Comparison of ENCODE assay signal across 18 cellular contexts in the genomic region with DNA sequence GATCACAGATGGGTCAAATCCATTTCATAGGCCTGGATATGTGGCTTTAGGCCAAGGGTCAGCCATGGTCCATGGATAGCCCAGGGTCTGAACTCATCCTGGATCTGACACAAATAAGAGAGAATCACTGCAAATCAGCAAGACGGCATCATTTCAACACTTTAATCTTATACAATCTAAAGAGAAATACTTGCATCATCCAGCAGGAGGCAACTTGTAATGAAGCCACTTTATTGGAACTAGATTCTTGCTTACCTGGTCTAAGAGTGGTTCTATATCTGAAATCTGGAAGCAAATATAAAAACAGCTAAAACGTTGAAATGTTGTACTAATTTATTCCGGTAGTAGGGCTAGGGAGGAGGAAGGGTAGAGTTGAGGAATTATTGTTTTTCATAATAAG.
DNase-seq lines count a peak whose midpoint lies in the region; ATAC-seq and TF ChIP-seq lines count a peak whose summit lies in the region.
"Had no signal": no experiment of that assay in that cellular context is flagged by ENCODE, and none has a peak within 500 bp of the region (broad histone marks: within the 10 kb centered on the region; RNA-seq: fewer than 3 reads in every experiment).

No MANE protein-coding gene starts in this region.

- no peak overlapping the region for H2BK15ac ChIP-seq in H9 (ENCODE audit: low read depth, low read length)
- H2BK15ac ChIP-seq in mesendoderm (replicated peaks; ENCODE audit: low read depth), result no peak overlapping the region

- H3K79me1 ChIP-seq in H9 (ENCODE audit: insufficient read depth, low read depth, low read length, poor library complexity, severe bottlenecking) (no peaks in the 10 kb centered on the region), mesendoderm (ENCODE audit: low read length) (no peaks in the 10 kb centered on the region)

- DNase-seq in H9 (no peak), brain microvascular endothelial cell (no peak), mesendoderm (peak; percentile 6), dorsolateral prefrontal cortex (no peak)
- DNase-seq: ACHN; CD4-positive, CD25-positive, alpha-beta regulatory T cell; GDM1; HCEC 1CT; MV-4-11; NCI-H1436; NCI-H2029; Peyer's patch; Right ventricle myocardium superior had no signal

- H3K4me1 Mint-ChIP-seq in H9, result no peaks in the 10 kb centered on the region
- H3K4me1 Mint-ChIP-seq: CD4-positive, CD25-positive, alpha-beta regulatory T cell had no signal

- H4K91ac ChIP-seq in H9 (ENCODE audit: insufficient read length, low read depth, low read length), result no peak overlapping the region

- H2BK5ac ChIP-seq in H9 (ENCODE audit: insufficient read length, low read length) (no peak overlapping the region), mesendoderm (ENCODE audit: low read length) (no peak overlapping the region)

- H4K20me1 ChIP-seq in H9 (ENCODE audit: control insufficient read depth, insufficient read depth, insufficient read length), result no peaks in the 10 kb centered on the region

- no peak overlapping the region for H2BK120ac ChIP-seq in H9 (ENCODE audit: low read depth, low read length, poor library complexity, severe bottlenecking)
- H2BK120ac ChIP-seq in mesendoderm (ENCODE audit: low read depth, low read length), result no peak overlapping the region

- no peak for ATAC-seq in GM19023 (IDR thresholded peaks at IDR 0.05; ENCODE audit: unreplicated experiment)
- no peak for ATAC-seq in HG03097 (IDR thresholded peaks at IDR 0.05; ENCODE audit: low FRiP score, unreplicated experiment)
- ATAC-seq in GM18867 (IDR thresholded peaks at IDR 0.05; ENCODE audit: unreplicated experiment), result no peak

- H3K4me1 ChIP-seq in H9 (ENCODE audit: insufficient read depth, low read length) (no peaks in the 10 kb centered on the region), mesendoderm (ENCODE audit: control insufficient read depth, low read depth, low read length) (no peaks in the 10 kb centered on the region)
- H3K4me1 ChIP-seq: Peyer's patch had no signal

- H3K79me2 ChIP-seq in H9 (ENCODE audit: insufficient read depth, low read length) (no peaks in the 10 kb centered on the region), mesendoderm (ENCODE audit: control insufficient read depth, insufficient read depth, low read length) (no peaks in the 10 kb centered on the region)

- in situ Hi-C loops in brain microvascular endothelial cell (cut with HindIII; ENCODE audit: low pct_ligation_motif_present, low sequenced_read_pairs), result no loop called here

- H2AFZ ChIP-seq in H9 (ENCODE audit: low read length), result no peak overlapping the region

- H3K4me2 ChIP-seq in H9 (ENCODE audit: insufficient read depth, insufficient read length, low read length), result no peak overlapping the region
- no peak overlapping the region for H3K4me2 ChIP-seq in mesendoderm (ENCODE audit: low read length)

- no CpG with 5 or more reads among the region's 3 CpGs for whole genome bisulfite sequencing in H9 (ENCODE audit: extremely low coverage, insufficient read length, low lambda C conversion rate)
- no CpG with 5 or more reads among the region's 3 CpGs for WGBS in mesendoderm (ENCODE audit: extremely low coverage, insufficient coverage, low lambda C conversion rate)

- H3K9ac ChIP-seq in H9 (ENCODE audit: extremely low read depth, insufficient read length, low read length) (no peak overlapping the region), mesendoderm (ENCODE audit: low read length) (no peak overlapping the region)

- no peaks in the 10 kb centered on the region; a peak in 1 of 7 replicates for H3K36me3 Mint-ChIP-seq in H9 (ENCODE audit: insufficient read depth in 1 of 3, low read depth in 3 of 3)
- H3K36me3 Mint-ChIP-seq: CD4-positive, CD25-positive, alpha-beta regulatory T cell had no signal

- H3K36me3 ChIP-seq in brain microvascular endothelial cell (replicated peaks), result no peaks in the 10 kb centered on the region
- no peaks in the 10 kb centered on the region for H3K36me3 ChIP-seq in mesendoderm (ENCODE audit: control insufficient read depth, insufficient read depth, low read length)
- H3K36me3 ChIP-seq: Peyer's patch had no signal

- no peak overlapping the region for H3K14ac ChIP-seq in H9 (ENCODE audit: insufficient read depth, low read length)

- no peaks in the 10 kb centered on the region for H3K27me3 Mint-ChIP-seq in H9 (ENCODE audit: low read depth)
- H3K27me3 Mint-ChIP-seq: CD4-positive, CD25-positive, alpha-beta regulatory T cell had no signal

- H3K9me3 ChIP-seq in H9 (ENCODE audit: control insufficient read depth, low read depth, low read length), result no peaks in the 10 kb centered on the region
- H3K9me3 ChIP-seq: Peyer's patch had no signal

- H3T11ph ChIP-seq in H9 (ENCODE audit: low read length), result no peak overlapping the region

- H2AK5ac ChIP-seq in H9 (ENCODE audit: insufficient read length, low read length) (no peak overlapping the region), mesendoderm (ENCODE audit: low read length) (no peak overlapping the region)

- H2BK12ac ChIP-seq in H9 (ENCODE audit: insufficient read length, low read depth, low read length), result no peak overlapping the region

- no peak overlapping the region for H3K27ac Mint-ChIP-seq in H9
- H3K27ac Mint-ChIP-seq: CD4-positive, CD25-positive, alpha-beta regulatory T cell had no signal

- H2BK20ac ChIP-seq in H9 (ENCODE audit: low read depth, low read length, poor library complexity, severe bottlenecking), result no peak overlapping the region

- H3K56ac ChIP-seq in H9 (ENCODE audit: insufficient read length, low read depth, low read length) (no peak overlapping the region), mesendoderm (ENCODE audit: low read length) (no peak overlapping the region)

- H3K18ac ChIP-seq in H9 (ENCODE audit: insufficient read length, low read depth, low read length) (no peak overlapping the region), mesendoderm (ENCODE audit: low read length) (no peak overlapping the region)

- no peak overlapping the region for H4K8ac ChIP-seq in H9 (replicated peaks; ENCODE audit: insufficient read length, low read depth, low read length)
- H4K8ac ChIP-seq in mesendoderm (ENCODE audit: low read depth, low read length), result no peak overlapping the region

- H4K5ac ChIP-seq in H9 (ENCODE audit: insufficient read length, low read depth, low read length), result no peak overlapping the region
- no peak overlapping the region for H4K5ac ChIP-seq in mesendoderm (ENCODE audit: low read length)

- TF ChIP-seq CTCF in C4-2B (conservative IDR thresholded peaks at IDR 0.05) (peak; percentile 27), H9 (conservative IDR thresholded peaks at IDR 0.05) (peak; percentile 43; the same call in 2 of the 3 replicates), brain microvascular endothelial cell (IDR thresholded peaks at IDR 0.05; ENCODE audit: low read depth, low read length, missing control alignments) (peak; percentile 3), dorsolateral prefrontal cortex (IDR thresholded peaks at IDR 0.05 in 54 of 56, conservative IDR thresholded peaks at IDR 0.05 in 2 of 56; ENCODE audit: low read depth in 1 of 56, partially characterized antibody in 56 of 56) (no peak)

- H3K27me3 ChIP-seq in H9 (ENCODE audit: insufficient read depth, low read length) (no peaks in the 10 kb centered on the region), brain microvascular endothelial cell (replicated peaks) (no peaks in the 10 kb centered on the region), mesendoderm (ENCODE audit: insufficient read depth, low read length, poor library complexity) (no peaks in the 10 kb centered on the region), dorsolateral prefrontal cortex (no peaks in the 10 kb centered on the region)
- H3K27me3 ChIP-seq: Peyer's patch had no signal

- no peaks in the 10 kb centered on the region for H3K23me2 ChIP-seq in H9 (ENCODE audit: insufficient read length, low read depth, low read length, poor library complexity, severe bottlenecking)

- H3K23ac ChIP-seq in H9 (ENCODE audit: insufficient read length, low read depth, low read length) (no peak overlapping the region), mesendoderm (ENCODE audit: low read length) (no peak overlapping the region)

- H3K4me3 ChIP-seq in brain microvascular endothelial cell (ENCODE audit: low read depth, low read length), result no peak overlapping the region
- no peak overlapping the region for H3K4me3 ChIP-seq in mesendoderm (ENCODE audit: low read length)
- no peak overlapping the region for H3K4me3 ChIP-seq in dorsolateral prefrontal cortex
- H3K4me3 ChIP-seq: Peyer's patch had no signal

- no peak overlapping the region for H3K4me3 Mint-ChIP-seq in H9
- H3K4me3 Mint-ChIP-seq: CD4-positive, CD25-positive, alpha-beta regulatory T cell had no signal

- H3K27ac ChIP-seq in C4-2B (no peak overlapping the region), H9 (ENCODE audit: insufficient read length, low read depth, low read length) (no peak overlapping the region), brain microvascular endothelial cell (no peak overlapping the region), mesendoderm (ENCODE audit: low read depth, low read length) (no peak overlapping the region), dorsolateral prefrontal cortex (no peak overlapping the region)
- H3K27ac ChIP-seq: HL-60, Peyer's patch had no signal

- intact Hi-C loops in dorsolateral prefrontal cortex (cut with DNase I), result no loop called here

- H3K4ac ChIP-seq in H9 (ENCODE audit: low read depth, low read length) (no peak overlapping the region), mesendoderm (ENCODE audit: low read depth, low read length) (no peak overlapping the region)

- H3K9me3 Mint-ChIP-seq in H9, result no peaks in the 10 kb centered on the region

Comparison
In these comparisons a context has a peak if more than half of its experiments do, and no peak if none do; other contexts are left out.
1. CTCF ChIP-seq: peak in C4-2B (single experiment), H9 (single experiment) and brain microvascular endothelial cell (single experiment); none in dorsolateral prefrontal cortex (0 of 56).